In the genomic region with DNA sequence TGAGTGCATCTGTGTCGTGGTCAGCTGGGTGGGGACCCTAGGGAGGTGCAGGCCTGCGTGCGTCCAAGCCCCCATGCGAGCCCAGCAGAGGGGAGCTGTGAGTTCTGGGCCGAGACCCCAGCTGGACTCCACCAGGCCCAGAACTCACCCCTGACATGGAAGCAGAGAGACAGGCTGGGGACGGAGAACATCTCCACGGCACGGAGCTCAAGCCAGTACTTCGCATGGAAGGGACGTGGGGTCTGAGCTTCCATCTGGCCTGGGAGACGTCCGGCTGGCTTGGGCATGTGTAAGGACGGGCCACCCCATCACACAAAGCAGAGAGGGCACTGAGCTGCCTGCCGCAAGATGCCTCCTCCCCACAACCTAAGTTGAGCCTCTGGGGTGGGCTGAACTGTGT, we compare ENCODE assay signal across 29 cellular contexts.
"Had no signal": no experiment of that assay in that cellular context is flagged by ENCODE, and none has a peak within 500 bp of the region (broad histone marks: within the 10 kb centered on the region; RNA-seq: fewer than 3 reads in every experiment).

No MANE protein-coding gene starts in this region.

- H3K9me3 Mint-ChIP-seq: dendritic cell treated with granulocyte-macrophage colony-stimulating factor and Interleukin-4, amounts not matched to agents 40 ng/mL and 50 ng/mL, for 4 days; endodermal cell had no signal

- H3K36me3 ChIP-seq: colonic mucosa, esophagus muscularis mucosa, esophagus squamous epithelium, gastrocnemius medialis, gastroesophageal sphincter, heart left ventricle, heart right ventricle had no signal

- H3K27ac ChIP-seq: colonic mucosa, coronary artery, dorsolateral prefrontal cortex, epithelial cell of prostate, esophagus muscularis mucosa, esophagus squamous epithelium, foreskin keratinocyte, gastrocnemius medialis, gastroesophageal sphincter, heart left ventricle, heart right ventricle had no signal

- FAIRE-seq: colon, endometrium, endothelial cell of umbilical vein, frontal cortex had no signal

- H3K4me3 ChIP-seq: colonic mucosa, coronary artery, dorsolateral prefrontal cortex, esophagus muscularis mucosa, esophagus squamous epithelium, gastrocnemius medialis, gastroesophageal sphincter, heart left ventricle, heart right ventricle had no signal

- H3K27me3 ChIP-seq: colonic mucosa had no signal

- H3K4me1 ChIP-seq: colonic mucosa, esophagus squamous epithelium, foreskin keratinocyte, gastrocnemius medialis had no signal

- H3K9me3 ChIP-seq: colonic mucosa, esophagus muscularis mucosa, esophagus squamous epithelium, gastrocnemius medialis, gastroesophageal sphincter, heart left ventricle, heart right ventricle had no signal

- H3K27ac Mint-ChIP-seq: dendritic cell treated with granulocyte-macrophage colony-stimulating factor and Interleukin-4, amounts not matched to agents 40 ng/mL and 50 ng/mL, for 4 days; effector memory CD8-positive, alpha-beta T cell; endodermal cell had no signal

- H3K4me3 Mint-ChIP-seq: dendritic cell treated with granulocyte-macrophage colony-stimulating factor and Interleukin-4, amounts not matched to agents 40 ng/mL and 50 ng/mL, for 4 days; effector memory CD8-positive, alpha-beta T cell; endodermal cell had no signal

- ATAC-seq: effector memory CD8-positive, alpha-beta T cell; esophagus mucosa; foreskin keratinocyte; gastrocnemius medialis; gastroesophageal sphincter; heart left ventricle; heart right ventricle had no signal

- DNase-seq: colonic mucosa; cortex of kidney; dermis blood vessel endothelial cell; dorsolateral prefrontal cortex; effector CD4-positive, alpha-beta T cell; effector CD8-positive, alpha-beta T cell; effector memory CD4-positive, alpha-beta T cell; effector memory CD8-positive, alpha-beta T cell; endodermal cell; erythroblast; esophagus squamous epithelium; foreskin fibroblast; foreskin keratinocyte; foreskin melanocyte; gastrocnemius medialis; glutamatergic neuron; head of caudate nucleus; heart left ventricle; heart right ventricle had no signal
